Comparison of ENCODE assay signal across 11 cellular contexts in genomic region chr3:72549819-72550581, GRCh38.
DNase-seq lines count a peak whose midpoint lies in the region; FAIRE-seq and TF ChIP-seq lines count a peak whose summit lies in the region.
"Had no signal": no experiment of that assay in that cellular context is flagged by ENCODE, and none has a peak within 500 bp of the region (broad histone marks: within the 10 kb centered on the region; RNA-seq: fewer than 3 reads in every experiment).

No MANE protein-coding gene starts in this region.

- H3K9ac ChIP-seq in mammary epithelial cell (ENCODE audit: insufficient read depth, low read length): no peak overlapping the region
- no peak overlapping the region for H3K9ac ChIP-seq in SU-DHL-6 (ENCODE audit: low read length)

- H3K4me3 ChIP-seq in mammary epithelial cell (replicated peaks in 1 of 3; ENCODE audit: insufficient read depth in 1 of 3, low read depth in 2 of 3, low read length in 3 of 3) (no peak overlapping the region), SU-DHL-6 (ENCODE audit: insufficient read depth, low read length, poor library complexity, severe bottlenecking) (no peak overlapping the region), esophagus muscularis mucosa (no peak overlapping the region)
- H3K4me3 ChIP-seq: hepatocyte had no signal

- H3K4me1 ChIP-seq in mammary epithelial cell (ENCODE audit: insufficient read depth, low read length) (no peaks in the 10 kb centered on the region), esophagus muscularis mucosa (no peaks in the 10 kb centered on the region)

- H3K27ac Mint-ChIP-seq in MCF 10A (ENCODE audit: low read depth, unreplicated experiment) (no peak overlapping the region), progenitor cell of endocrine pancreas (no peak overlapping the region)

- H3K36me3 ChIP-seq in mammary epithelial cell (ENCODE audit: insufficient read depth, low read length) (no peaks in the 10 kb centered on the region), SU-DHL-6 (ENCODE audit: low read length) (no peaks in the 10 kb centered on the region), esophagus muscularis mucosa (no peaks in the 10 kb centered on the region)
- H3K36me3 ChIP-seq: brain microvascular endothelial cell had no signal

- WGBS in mammary epithelial cell (ENCODE audit: low coverage, missing lambda C conversion rate): 83% methylated on average over 10 of the region's 10 CpGs
- WGBS in esophagus muscularis mucosa: 93% methylated on average over 10 of the region's 10 CpGs

- H3K9me3 Mint-ChIP-seq in MCF 10A (ENCODE audit: unreplicated experiment) (no peaks in the 10 kb centered on the region), progenitor cell of endocrine pancreas (ENCODE audit: low read depth) (no peaks in the 10 kb centered on the region)

- no peaks in the 10 kb centered on the region for H3K9me2 ChIP-seq in SU-DHL-6 (replicated peaks; ENCODE audit: insufficient read depth, low read length)

- H3F3A ChIP-seq in SU-DHL-6 (ENCODE audit: insufficient read depth): no peaks in the 10 kb centered on the region

- TF ChIP-seq CTCF in mammary epithelial cell (conservative IDR thresholded peaks at IDR 0.05 in 1 of 2, IDR thresholded peaks at IDR 0.05 in 1 of 2; ENCODE audit: extremely low read depth in 1 of 2, insufficient read depth in 1 of 2, low read depth in 1 of 2, low read length in 2 of 2) (no peak), MCF 10A (IDR thresholded peaks at IDR 0.05; ENCODE audit: unreplicated experiment) (no peak), SU-DHL-6 (IDR thresholded peaks at IDR 0.05; ENCODE audit: insufficient read depth, low read length, poor library complexity, severe bottlenecking) (no peak), progenitor cell of endocrine pancreas (IDR thresholded peaks at IDR 0.05; ENCODE audit: unreplicated experiment) (no peak), esophagus muscularis mucosa (IDR thresholded peaks at IDR 0.05) (no peak)

- no peaks in the 10 kb centered on the region for H3K27me3 Mint-ChIP-seq in MCF 10A (ENCODE audit: insufficient read depth, unreplicated experiment)
- no peaks in the 10 kb centered on the region for H3K27me3 Mint-ChIP-seq in progenitor cell of endocrine pancreas

- H3K4me3 Mint-ChIP-seq in MCF 10A (ENCODE audit: unreplicated experiment) (no peak overlapping the region), progenitor cell of endocrine pancreas (ENCODE audit: low read depth) (no peak overlapping the region)

- intact Hi-C loops in mammary epithelial cell (cut with micrococcal nuclease): no loop called here
- intact Hi-C loops in MCF 10A (cut with micrococcal nuclease): no loop called here
- intact Hi-C loops in esophagus muscularis mucosa (cut with DNase I): no loop called here

- H2AFZ ChIP-seq in mammary epithelial cell (ENCODE audit: low read depth, low read length) (peak overlapping the region; percentile 59), SU-DHL-6 (ENCODE audit: low read depth, low read length, severe bottlenecking) (no peak overlapping the region)
- H2AFZ ChIP-seq: hepatocyte had no signal

- dilution Hi-C loops in mammary epithelial cell (cut with HindIII; ENCODE audit: low sequenced_read_pairs): no loop called here

- in situ Hi-C loops in mammary epithelial cell (cut with MboI; ENCODE audit: low sequenced_read_pairs in 2 of 2): no loop called here

- H4K20me1 ChIP-seq in mammary epithelial cell (ENCODE audit: insufficient read depth, low read length) (no peaks in the 10 kb centered on the region), SU-DHL-6 (ENCODE audit: low read depth, low read length) (no peaks in the 10 kb centered on the region)

- H3K27ac ChIP-seq in mammary epithelial cell (ENCODE audit: insufficient read depth, low read depth, low read length) (no peak overlapping the region), SU-DHL-6 (ENCODE audit: low read depth, low read length) (no peak overlapping the region), esophagus muscularis mucosa (replicated peaks in 1 of 4) (no peak overlapping the region)
- H3K27ac ChIP-seq: brain microvascular endothelial cell, hepatocyte had no signal

- no peak for TF ChIP-seq POLR2A in esophagus muscularis mucosa (IDR thresholded peaks at IDR 0.05; ENCODE audit: low read depth)

- H3K79me2 ChIP-seq in mammary epithelial cell (ENCODE audit: insufficient read depth, low read length): no peaks in the 10 kb centered on the region
- no peaks in the 10 kb centered on the region for H3K79me2 ChIP-seq in SU-DHL-6 (ENCODE audit: insufficient read depth, low read length)
- H3K79me2 ChIP-seq: hepatocyte had no signal

- no peaks in the 10 kb centered on the region for H3K36me3 Mint-ChIP-seq in MCF 10A (ENCODE audit: insufficient read depth, unreplicated experiment)
- no peaks in the 10 kb centered on the region for H3K36me3 Mint-ChIP-seq in progenitor cell of endocrine pancreas (ENCODE audit: insufficient read depth)

- BruUV-seq in mammary epithelial cell (replicated peaks; lab: Mats Ljungman, UMichigan): no TSS peak
- no TSS peak for BruUV-seq in MCF 10A (replicated peaks; lab: Mats Ljungman, UMichigan)

- DNase-seq in mammary epithelial cell (no peak), MCF 10A (ENCODE audit: unreplicated experiment) (no peak), fibroblast of peridontal ligament (ENCODE audit: extremely low read depth) (peak; percentile 10), NCI-H69 (lab: John Stamatoyannopoulos, UW) (no peak), progenitor cell of endocrine pancreas (ENCODE audit: low spot score, unreplicated experiment) (no peak), esophagus muscularis mucosa (ENCODE audit: extremely low spot score) (no peak), GM19239 (ENCODE audit: insufficient read length, low spot score) (no peak)
- DNase-seq: brain microvascular endothelial cell, NCI-H1092 had no signal

- H3K4me2 ChIP-seq in mammary epithelial cell (ENCODE audit: insufficient read depth, low read depth, low read length) (peak overlapping the region; percentile 30), SU-DHL-6 (ENCODE audit: low read depth, low read length, poor library complexity, severe bottlenecking) (peak overlapping the region; percentile 35)
- H3K4me2 ChIP-seq: hepatocyte had no signal

- H3K9me3 ChIP-seq in mammary epithelial cell (replicated peaks; ENCODE audit: insufficient read depth, low read length): no peaks in the 10 kb centered on the region
- H3K9me3 ChIP-seq in SU-DHL-6 (ENCODE audit: insufficient read depth, low read length): no peaks in the 10 kb centered on the region
- H3K9me3 ChIP-seq in esophagus muscularis mucosa: no peaks in the 10 kb centered on the region

- no peak for TF ChIP-seq EP300 in esophagus muscularis mucosa (IDR thresholded peaks at IDR 0.05)

- no peaks in the 10 kb centered on the region for H3K27me3 ChIP-seq in mammary epithelial cell (ENCODE audit: insufficient read depth, low read length)
- no peaks in the 10 kb centered on the region for H3K27me3 ChIP-seq in SU-DHL-6 (ENCODE audit: low read length)
- no peaks in the 10 kb centered on the region for H3K27me3 ChIP-seq in esophagus muscularis mucosa
- H3K27me3 ChIP-seq: brain microvascular endothelial cell, hepatocyte had no signal

- FAIRE-seq in GM19239 (lab: Jason Lieb, UNC): no peak

- POLR2A ChIA-PET in MCF 10A (lab: Yijun Ruan, JAX): no interaction called here

- CTCF ChIA-PET in mammary epithelial cell (lab: Charles Lee; ENCODE audit: low non-redundant PET) (no interaction called here), MCF 10A (lab: Yijun Ruan, JAX) (no interaction called here)

- H3K4me1 Mint-ChIP-seq in MCF 10A (ENCODE audit: insufficient read depth, unreplicated experiment): peaks cover 4% of the 10 kb centered on the region
- no peaks in the 10 kb centered on the region for H3K4me1 Mint-ChIP-seq in progenitor cell of endocrine pancreas (ENCODE audit: low read depth)
